In genomic region chr11:60852060-60852638, GRCh38 we compare ENCODE assay signal across 20 cellular contexts. TPM values are rescaled to one million over a fixed set of nuclear protein-coding genes. Genes with fewer than 3 reads are reported as not detected.
A peak's percentile ranks its signal among the peaks of the same experiment; 100 is the strongest.
DNase-seq lines count a peak whose midpoint lies in the region; ATAC-seq, FAIRE-seq and TF ChIP-seq lines count a peak whose summit lies in the region.
"Had no signal": no experiment of that assay in that cellular context is flagged by ENCODE, and none has a peak within 500 bp of the region (broad histone marks: within the 10 kb centered on the region; RNA-seq: fewer than 3 reads in every experiment).

No MANE protein-coding gene starts in this region.

- H3K36me3 ChIP-seq in H7 (replicated peaks; ENCODE audit: control insufficient read depth, insufficient read depth, low read length) (peaks cover 18% of the 10 kb centered on the region), K562 (ENCODE audit: control insufficient read depth, insufficient read depth, low read length) (peaks cover 58% of the 10 kb centered on the region; the same call in 2 of the 3 replicates), iPS-20b (ENCODE audit: insufficient read depth, low read depth, low read length) (peaks cover 48% of the 10 kb centered on the region), pancreas (peaks cover 0 to 16% (median 5%) of the 10 kb centered on the region in 3 donors)

- POLR2A ChIA-PET in K562 (lab: Yijun Ruan, JAX), result no interaction called here

- TF ChIP-seq RAD21 in K562 (CRISPR knock-in tag; conservative IDR thresholded peaks at IDR 0.05 in 1 of 2, IDR thresholded peaks at IDR 0.05 in 1 of 2), result no peak

- H3K4me3 ChIP-seq in H7 (ENCODE audit: insufficient read depth, low read depth, low read length) (peak overlapping the region; percentile 14; the same call in 1 of the 2 replicates), K562 (no peak overlapping the region), iPS-20b (ENCODE audit: low read length) (peak overlapping the region; percentile 41; the same call in 1 of the 2 replicates), pancreas (peak overlapping the region; percentile 3 to 44 (median 22))

- DNase-seq in H7 (no peak), K562 (ENCODE audit: extremely low read depth in 1 of 4, low spot score in 3 of 4) (no peak), pancreas (peak; percentile 39 to 70 (median 64)), OCI-M2 (lab: John Stamatoyannopoulos, UW; ENCODE audit: unreplicated experiment) (no peak), DMS153 (lab: John Stamatoyannopoulos, UW) (no peak), retina (no peak)
- DNase-seq: activated B cell treated with CpG ODN at 0.5 μM for 24 hours; activated naive CD4-positive, alpha-beta T cell treated with anti-CD3 and anti-CD28 coated beads, Interleukin-2, amount 50 U/mL, for 16 hours; activated T-cell treated with anti-CD3 and anti-CD28 coated beads, Interleukin-2, amount 50 U/mL, for 4 hours; DND-41; NCI-H1417 treated with DMSO at 0.1 percent for 48 hours; NCI-H774; OCI-M1; SHP77 treated with DMSO at 0.1 percent for 48 hours had no signal

- H3K9me1 ChIP-seq in K562 (ENCODE audit: control insufficient read depth, insufficient read depth, low read length), result peaks cover 6% of the 10 kb centered on the region

- no peaks in the 10 kb centered on the region for H4K20me1 ChIP-seq in K562 (replicated peaks; ENCODE audit: control insufficient read depth, insufficient read depth, low read length)

- H3K9me3 ChIP-seq in K562 (replicated peaks; ENCODE audit: control insufficient read depth, insufficient read depth, low read depth, low read length) (no peaks in the 10 kb centered on the region), iPS-20b (ENCODE audit: insufficient read depth, low read depth, low read length) (no peaks in the 10 kb centered on the region), pancreas (no peaks in the 10 kb centered on the region)

- peaks cover 37 to 60% of the 10 kb centered on the region in 2 experiments for H3K4me1 ChIP-seq in K562 (replicated peaks in 1 of 2; ENCODE audit: control insufficient read depth in 2 of 2, insufficient read depth in 2 of 2, low read length in 2 of 2)
- peaks cover 6% of the 10 kb centered on the region for H3K4me1 ChIP-seq in iPS-20b (ENCODE audit: insufficient read depth, low read length)
- no peaks in the 10 kb centered on the region for H3K4me1 ChIP-seq in pancreas

- H3K79me2 ChIP-seq in K562 (ENCODE audit: control insufficient read depth, insufficient read depth, low read length), result peaks cover 12% of the 10 kb centered on the region

- H3K27me3 ChIP-seq in H7 (ENCODE audit: control insufficient read depth, insufficient read depth, low read length), result peaks cover 22% of the 10 kb centered on the region
- H3K27me3 ChIP-seq in K562 (ENCODE audit: control insufficient read depth in 2 of 2, insufficient read depth in 2 of 2, low read length in 2 of 2), result no peaks in the 10 kb centered on the region
- peaks cover 43% of the 10 kb centered on the region for H3K27me3 ChIP-seq in iPS-20b (ENCODE audit: insufficient read depth, low read length)
- H3K27me3 ChIP-seq in pancreas, result no peaks in the 10 kb centered on the region

- CTCF ChIA-PET in K562 (lab: Yijun Ruan, JAX; ENCODE audit: low intra/inter-chr PET ratio), result no interaction called here

- H3K27ac ChIP-seq in K562 (ENCODE audit: extremely low read depth, low read depth, low read length), result no peak overlapping the region
- H3K27ac ChIP-seq in iPS-20b (ENCODE audit: low read length), result no peak overlapping the region
- peak overlapping the region in 3 of 4 donors; percentile 44 to 57 (median 53) for H3K27ac ChIP-seq in pancreas

- 94% methylated on average over 14 of the region's 36 CpGs for WGBS in K562 (ENCODE audit: insufficient coverage, low coverage, missing lambda C conversion rate)
- WGBS in pancreas, 2 donors, result 26 to 29% methylated on average over 36 of the region's 36 CpGs

- no peak overlapping the region for H3K9ac ChIP-seq in K562 (ENCODE audit: insufficient read depth in 1 of 2, low read depth in 2 of 2, low read length in 2 of 2)
- H3K9ac ChIP-seq in iPS-20b (ENCODE audit: low read depth, low read length), result no peak overlapping the region

- FAIRE-seq in K562 (lab: Jason Lieb, UNC), result no peak
- FAIRE-seq in pancreas (lab: Jason Lieb, UNC), result no peak
- FAIRE-seq: colon, endothelial cell of umbilical vein had no signal

- intact Hi-C loops in K562 (cut with micrococcal nuclease) (no loop called here), pancreas (cut with DNase I) (no loop called here)

- no peak for TF ChIP-seq POLR2A in K562 (conservative IDR thresholded peaks at IDR 0.05)

- TF ChIP-seq CTCF in K562 (IDR thresholded peaks at IDR 0.05 in 2 of 3, conservative IDR thresholded peaks at IDR 0.05 in 1 of 3; ENCODE audit: insufficient read depth in 2 of 3, low read depth in 1 of 3, low read length in 3 of 3) (no peak), pancreas (IDR thresholded peaks at IDR 0.05) (no peak)

- no peak overlapping the region for H2AFZ ChIP-seq in K562 (ENCODE audit: low read depth, low read length)

- H3K4me2 ChIP-seq in K562 (ENCODE audit: insufficient read depth, low read length), result no peak overlapping the region

- in situ Hi-C loops in K562 (cut with MboI), result no loop called here

- ATAC-seq in K562 (no peak), pancreas (peak; percentile 77 to 94 (median 82)), HG03460 (IDR thresholded peaks at IDR 0.05; ENCODE audit: unreplicated experiment) (no peak)
- ATAC-seq: activated T-cell treated with anti-CD3 and anti-CD28 coated beads, Interleukin-2, amount 50 U/mL, for 4 hours; stimulated activated effector memory CD8-positive, alpha-beta T cell treated with anti-CD3 and anti-CD28 coated beads, Interleukin-12 subunit alpha, Interleukin-12 subunit beta, amount 100 ng/mL, for 72 hours had no signal

- no peak for TF ChIP-seq EP300 in K562 (IDR thresholded peaks at IDR 0.05; ENCODE audit: low read length)

- no TSS peak for BruUV-seq in K562 (replicated peaks; lab: Mats Ljungman, UMichigan)

RNA-seq across cellular contexts. Expression of gene PTGDR2, which starts 3.6 kb away (rescaled TPM):
- 0.03 and 0.44 TPM in 2 replicates for total RNA-seq in H7 (2014; rRNA removed; shearing (Covaris generic))
- total RNA-seq in K562 (2011; cell fraction: chromatin; rRNA removed; ENCODE audit: low replicate concordance), result 3.5 and 11.1 TPM in 2 replicates
- 9.9 and 14.3 TPM in 2 replicates for total RNA-seq in K562 (2011; cell fraction: nucleolus; rRNA removed)
- total RNA-seq in K562 (2011; cell fraction: nucleoplasm; rRNA removed), result 7.9 and 10.4 TPM in 2 replicates
- 1.9 and 2.5 TPM in 2 replicates for total RNA-seq in K562 (2014; rRNA removed)
- 0.64 and 0.80 TPM in 2 replicates for total RNA-seq in K562 (2014; rRNA removed; fragmentation: Illumina TruSeq; extraction: Trizol)
- 0.87 and 1.1 TPM in 2 replicates for total RNA-seq in K562 (2015; rRNA removed; fragmentation: Illumina TruSeq; extraction: Trizol)
- 2.6 and 3.0 TPM in 2 replicates for total RNA-seq in K562 (2021)
- polyA plus RNA-seq in K562 (2011; rRNA removed), result 1.7 and 1.9 TPM in 2 replicates
- polyA plus RNA-seq in K562 (2011; cell fraction: cytosol; rRNA removed), result 1.8 and 5.9 TPM in 2 replicates
- polyA plus RNA-seq in K562 (2011; cell fraction: nucleus; rRNA removed), result 2.1 and 3.4 TPM in 2 replicates
- 5.2 and 7.0 TPM in 2 replicates for polyA plus RNA-seq in K562 (2012)
- 1.6 TPM in 2 replicates for polyA plus RNA-seq in K562 (2014; fragmentation: Illumina TruSeq; extraction: Trizol)
- under 1 TPM; 0.51 to 0.55 TPM for polyA plus RNA-seq in K562 (2014; fragmentation: Nextera tagmentation; extraction: Ambion mirVana)
- 0.82 and 1.9 TPM in 2 replicates for polyA plus RNA-seq in K562 (2014; rRNA removed)
- polyA minus RNA-seq in K562 (2011; rRNA and poly(A)+ RNA removed), result 2.3 and 3.8 TPM in 2 replicates
- polyA minus RNA-seq in K562 (2011; cell fraction: cytosol; rRNA and poly(A)+ RNA removed), result 3.7 and 4.8 TPM in 2 replicates
- polyA minus RNA-seq in K562 (2011; cell fraction: nucleus; rRNA and poly(A)+ RNA removed), result 2.3 and 2.7 TPM in 2 replicates
- under 1 TPM; 0.09 to 0.67 (median 0.28) TPM for total RNA-seq in pancreas
- polyA plus RNA-seq in pancreas, result 1 to 10 TPM; 1.4 to 5.7 TPM
- total RNA-seq: activated B cell treated with CpG ODN at 0.5 μM for 24 hours, fibroblast of villous mesenchyme had no signal
- polyA plus RNA-seq: endothelial cell of umbilical vein had no signal

RNA-seq across cellular contexts. Expression of gene CCDC86, which starts 10.2 kb away (rescaled TPM):
- 17.6 and 19.4 TPM in 2 replicates for total RNA-seq in H7 (2014; rRNA removed; shearing (Covaris generic))
- 6.7 and 23.4 TPM in 2 replicates for total RNA-seq in K562 (2011; cell fraction: chromatin; rRNA removed; ENCODE audit: low replicate concordance)
- total RNA-seq in K562 (2011; cell fraction: nucleolus; rRNA removed), result 23.4 and 23.5 TPM in 2 replicates
- total RNA-seq in K562 (2011; cell fraction: nucleoplasm; rRNA removed), result 19.3 and 27.0 TPM in 2 replicates
- total RNA-seq in K562 (2014; rRNA removed) (85.1 and 104 TPM in 2 replicates), K562 (2014; rRNA removed; fragmentation: Illumina TruSeq; extraction: Trizol) (7.3 and 8.6 TPM in 2 replicates), K562 (2015; rRNA removed; fragmentation: Illumina TruSeq; extraction: Trizol) (19.8 and 23.1 TPM in 2 replicates), K562 (2021) (102 and 114 TPM in 2 replicates), pancreas (10 to 100 TPM in 4 of 6 donors, 1 to 10 TPM in 2; 6.3 to 16.9 (median 11.0) TPM)
- polyA plus RNA-seq in K562 (2011; rRNA removed) (25.2 and 34.9 TPM in 2 replicates), K562 (2014; fragmentation: Illumina TruSeq; extraction: Trizol) (90.5 and 97.8 TPM in 2 replicates), K562 (2014; fragmentation: Nextera tagmentation; extraction: Ambion mirVana) (1 to 10 TPM; 4.6 to 6.4 TPM), K562 (2014; rRNA removed) (76.8 and 80.6 TPM in 2 replicates), pancreas (10 to 100 TPM; 10.5 to 20.8 TPM)
- polyA plus RNA-seq in K562 (2011; cell fraction: cytosol; rRNA removed), result 24.0 and 47.9 TPM in 2 replicates
- 132 and 234 TPM in 2 replicates for polyA plus RNA-seq in K562 (2011; cell fraction: nucleus; rRNA removed)
- 34.4 and 105 TPM in 2 replicates for polyA plus RNA-seq in K562 (2012)
- polyA minus RNA-seq in K562 (2011; rRNA and poly(A)+ RNA removed), result 13.3 and 14.0 TPM in 2 replicates
- 18.8 and 22.2 TPM in 2 replicates for polyA minus RNA-seq in K562 (2011; cell fraction: cytosol; rRNA and poly(A)+ RNA removed)
- 28.7 and 29.6 TPM in 2 replicates for polyA minus RNA-seq in K562 (2011; cell fraction: nucleus; rRNA and poly(A)+ RNA removed)

RNA-seq across cellular contexts. Expression of gene ZP1, which starts 15.2 kb away (rescaled TPM):
- total RNA-seq in H7 (2014; rRNA removed; shearing (Covaris generic)), result not detected in 2 replicates
- total RNA-seq in K562 (2011; cell fraction: chromatin; rRNA removed; ENCODE audit: low replicate concordance), result not detected in 2 replicates
- not detected in 2 replicates for total RNA-seq in K562 (2011; cell fraction: nucleolus; rRNA removed)
- not detected in 2 replicates for total RNA-seq in K562 (2011; cell fraction: nucleoplasm; rRNA removed)
- total RNA-seq in K562 (2014; rRNA removed) (not detected in 2 replicates), K562 (2014; rRNA removed; fragmentation: Illumina TruSeq; extraction: Trizol) (not detected in 2 replicates), K562 (2015; rRNA removed; fragmentation: Illumina TruSeq; extraction: Trizol) (not detected in 2 replicates), K562 (2021) (not detected in 2 replicates), pancreas (not detected)
- polyA plus RNA-seq in K562 (2011; rRNA removed) (0.11 and 0.12 TPM in 2 replicates), K562 (2014; fragmentation: Illumina TruSeq; extraction: Trizol) (not detected in 2 replicates), K562 (2014; fragmentation: Nextera tagmentation; extraction: Ambion mirVana) (not detected), K562 (2014; rRNA removed) (0.15 TPM in 1 of 2 replicates, not detected in the other), pancreas (1 to 10 TPM in 1 of 2 donors, under 1 TPM in 1; 0.34 to 1.5 TPM)
- 0.04 and 0.66 TPM in 2 replicates for polyA plus RNA-seq in K562 (2011; cell fraction: cytosol; rRNA removed)
- 0.70 and 0.72 TPM in 2 replicates for polyA plus RNA-seq in K562 (2011; cell fraction: nucleus; rRNA removed)
- polyA plus RNA-seq in K562 (2012), result 0.08 TPM in 1 of 2 replicates, not detected in the other
- polyA minus RNA-seq in K562 (2011; rRNA and poly(A)+ RNA removed), result not detected in 2 replicates
- not detected in 2 replicates for polyA minus RNA-seq in K562 (2011; cell fraction: cytosol; rRNA and poly(A)+ RNA removed)
- polyA minus RNA-seq in K562 (2011; cell fraction: nucleus; rRNA and poly(A)+ RNA removed), result 0.56 TPM in 1 of 2 replicates, not detected in the other
- total RNA-seq: activated B cell treated with CpG ODN at 0.5 μM for 24 hours; activated T-cell treated with anti-CD3 and anti-CD28 coated beads, Interleukin-2, amount 50 U/mL, for 4 hours; endothelial cell of umbilical vein; fibroblast of villous mesenchyme had no signal
- polyA plus RNA-seq: endothelial cell of umbilical vein had no signal

RNA-seq across cellular contexts. Expression of gene PRPF19, which starts 54.2 kb away (rescaled TPM):
- 93.8 and 123 TPM in 2 replicates for total RNA-seq in H7 (2014; rRNA removed; shearing (Covaris generic))
- total RNA-seq in K562 (2011; cell fraction: chromatin; rRNA removed; ENCODE audit: low replicate concordance), result 44.6 and 81.5 TPM in 2 replicates
- 57.1 and 61.7 TPM in 2 replicates for total RNA-seq in K562 (2011; cell fraction: nucleolus; rRNA removed)
- 54.4 and 88.4 TPM in 2 replicates for total RNA-seq in K562 (2011; cell fraction: nucleoplasm; rRNA removed)
- 93.5 and 122 TPM in 2 replicates for total RNA-seq in K562 (2014; rRNA removed)
- total RNA-seq in K562 (2014; rRNA removed; fragmentation: Illumina TruSeq; extraction: Trizol), result 58.4 and 68.0 TPM in 2 replicates
- total RNA-seq in K562 (2015; rRNA removed; fragmentation: Illumina TruSeq; extraction: Trizol), result 84.9 and 89.6 TPM in 2 replicates
- 193 and 208 TPM in 2 replicates for total RNA-seq in K562 (2021)
- 31.5 and 61.8 TPM in 2 replicates for polyA plus RNA-seq in K562 (2011; rRNA removed)
- 40.2 and 96.7 TPM in 2 replicates for polyA plus RNA-seq in K562 (2011; cell fraction: cytosol; rRNA removed)
- polyA plus RNA-seq in K562 (2011; cell fraction: nucleus; rRNA removed), result 41.7 and 70.4 TPM in 2 replicates
- 146 and 194 TPM in 2 replicates for polyA plus RNA-seq in K562 (2012)
- polyA plus RNA-seq in K562 (2014; fragmentation: Illumina TruSeq; extraction: Trizol), result 212 and 213 TPM in 2 replicates
- polyA plus RNA-seq in K562 (2014; fragmentation: Nextera tagmentation; extraction: Ambion mirVana), result 10 to 100 TPM in 1 of 2 experiments, 1 to 10 TPM in 1; 9.4 to 16.5 TPM
- polyA plus RNA-seq in K562 (2014; rRNA removed), result 73.1 and 73.2 TPM in 2 replicates
- 23.9 and 28.7 TPM in 2 replicates for polyA minus RNA-seq in K562 (2011; rRNA and poly(A)+ RNA removed)
- polyA minus RNA-seq in K562 (2011; cell fraction: cytosol; rRNA and poly(A)+ RNA removed), result 53.3 and 75.9 TPM in 2 replicates
- polyA minus RNA-seq in K562 (2011; cell fraction: nucleus; rRNA and poly(A)+ RNA removed), result 41.1 and 43.4 TPM in 2 replicates
- 10 to 100 TPM; 33.9 to 50.1 (median 45.5) TPM for total RNA-seq in pancreas
- 10 to 100 TPM; 44.2 to 50.1 TPM for polyA plus RNA-seq in pancreas

Comparison
In these comparisons a context has a peak if more than half of its experiments do, and no peak if none do; other contexts are left out.
1. DNase-seq: peak in pancreas (6 of 6); none in H7 (single experiment), K562 (0 of 4), OCI-M2 (single experiment), DMS153 (single experiment) and retina (single experiment).
2. ATAC-seq: peak in pancreas (4 of 4); none in K562 (single experiment) and HG03460 (single experiment).
3. H3K27ac ChIP-seq: peak in pancreas (3 of 4); none in K562 (single experiment) and iPS-20b (single experiment).